ENCODE assay signal across 29 cellular contexts in genomic region chr6:19395316-19395715, GRCh38.
"Had no signal": no experiment of that assay in that cellular context is flagged by ENCODE, and none has a peak within 500 bp of the region (broad histone marks: within the 10 kb centered on the region; RNA-seq: fewer than 3 reads in every experiment).

No MANE protein-coding gene starts in this region.

- FAIRE-seq: urothelium cell line had no signal

- H3K4me1 Mint-ChIP-seq: stimulated activated effector memory CD8-positive, alpha-beta T cell treated with anti-CD3 and anti-CD28 coated beads, Interleukin-12 subunit alpha, Interleukin-12 subunit beta, amount 100 ng/mL, for 72 hours; stimulated activated memory B cell treated with anti-CD40 and anti-IgM and Interleukin-4, amounts not matched to agents 10 μg/mL and 1 μg/mL and 100 μg/mL, for 72 hours; stimulated activated naive B cell treated with anti-CD40 and anti-IgM and Interleukin-4, amounts not matched to agents 10 μg/mL and 1 μg/mL and 100 μg/mL, for 72 hours; stimulated activated naive CD8-positive, alpha-beta T cell treated with anti-CD3 and anti-CD28 coated beads, Interleukin-15, amount 100 ng/mL, for 72 hours had no signal

- H3K27me3 ChIP-seq: stomach, suprapubic skin, testis, thyroid gland, tibial artery, tibial nerve, transverse colon, upper lobe of left lung, upper lobe of right lung, uterus, vagina had no signal

- H3K27ac Mint-ChIP-seq: stimulated activated effector memory CD8-positive, alpha-beta T cell treated with anti-CD3 and anti-CD28 coated beads, Interleukin-12 subunit alpha, Interleukin-12 subunit beta, amount 100 ng/mL, for 72 hours; stimulated activated memory B cell treated with anti-CD40 and anti-IgM and Interleukin-4, amounts not matched to agents 10 μg/mL and 1 μg/mL and 100 μg/mL, for 72 hours; stimulated activated naive B cell treated with anti-CD40 and anti-IgM and Interleukin-4, amounts not matched to agents 10 μg/mL and 1 μg/mL and 100 μg/mL, for 72 hours; stimulated activated naive CD8-positive, alpha-beta T cell treated with anti-CD3 and anti-CD28 coated beads, Interleukin-15, amount 100 ng/mL, for 72 hours; stimulated activated naive CD8-positive, alpha-beta T cell treated with anti-CD3 and anti-CD28 coated beads, Interleukin-15, Interleukin-2, amounts not matched to agents 100 ng/mL and 50 ng/mL, for 24 hours; type B pancreatic cell had no signal

- H3K4me1 ChIP-seq: stomach, suprapubic skin, testis, tibial artery, transverse colon, upper lobe of left lung, upper lobe of right lung, vagina had no signal

- H3K27me3 Mint-ChIP-seq: stimulated activated memory B cell treated with anti-CD40 and anti-IgM and Interleukin-4, amounts not matched to agents 10 μg/mL and 1 μg/mL and 100 μg/mL, for 72 hours; stimulated activated naive B cell treated with anti-CD40 and anti-IgM and Interleukin-4, amounts not matched to agents 10 μg/mL and 1 μg/mL and 100 μg/mL, for 72 hours; stimulated activated naive CD8-positive, alpha-beta T cell treated with anti-CD3 and anti-CD28 coated beads, Interleukin-15, amount 100 ng/mL, for 72 hours; stimulated activated naive CD8-positive, alpha-beta T cell treated with anti-CD3 and anti-CD28 coated beads, Interleukin-15, Interleukin-2, amounts not matched to agents 100 ng/mL and 50 ng/mL, for 24 hours; type B pancreatic cell had no signal

- H3K27ac ChIP-seq: stomach, suprapubic skin, testis, thoracic aorta, thyroid gland, tibial artery, tibial nerve, transverse colon, upper lobe of left lung, upper lobe of right lung, uterus, vagina had no signal

- H3K36me3 ChIP-seq: stomach, suprapubic skin, thoracic aorta, thyroid gland, tibial artery, tibial nerve, transverse colon, upper lobe of left lung, upper lobe of right lung, uterus, vagina had no signal

- H3K4me3 ChIP-seq: stomach, suprapubic skin, testis, thoracic aorta, thyroid gland, tibial artery, tibial nerve, transverse colon, upper lobe of left lung, upper lobe of right lung, uterus, vagina had no signal

- H3K36me3 Mint-ChIP-seq: stimulated activated effector memory CD8-positive, alpha-beta T cell treated with anti-CD3 and anti-CD28 coated beads, Interleukin-12 subunit alpha, Interleukin-12 subunit beta, amount 100 ng/mL, for 72 hours; stimulated activated memory B cell treated with anti-CD40 and anti-IgM and Interleukin-4, amounts not matched to agents 10 μg/mL and 1 μg/mL and 100 μg/mL, for 72 hours; stimulated activated naive B cell treated with anti-CD40 and anti-IgM and Interleukin-4, amounts not matched to agents 10 μg/mL and 1 μg/mL and 100 μg/mL, for 72 hours; type B pancreatic cell had no signal

- ATAC-seq: stimulated activated effector memory CD8-positive, alpha-beta T cell treated with anti-CD3 and anti-CD28 coated beads, Interleukin-12 subunit alpha, Interleukin-12 subunit beta, amount 100 ng/mL, for 72 hours; stimulated activated memory B cell treated with anti-CD40 and anti-IgM and Interleukin-4, amounts not matched to agents 10 μg/mL and 1 μg/mL and 100 μg/mL, for 72 hours; stimulated activated naive B cell treated with anti-CD40 and anti-IgM and Interleukin-4, amounts not matched to agents 10 μg/mL and 1 μg/mL and 100 μg/mL, for 72 hours; stimulated activated naive CD8-positive, alpha-beta T cell treated with anti-CD3 and anti-CD28 coated beads, Interleukin-15, amount 100 ng/mL, for 72 hours; stimulated activated naive CD8-positive, alpha-beta T cell treated with anti-CD3 and anti-CD28 coated beads, Interleukin-15, Interleukin-2, amounts not matched to agents 100 U/mL and 50 U/mL, for 24 hours; upper lobe of right lung had no signal

- H3K9me3 ChIP-seq: stomach, suprapubic skin, testis, thoracic aorta, thyroid gland, tibial artery, tibial nerve, transverse colon, upper lobe of right lung, uterus, vagina had no signal

- DNase-seq: stimulated activated CD4-positive, alpha-beta T cell treated with anti-CD3 and anti-CD28 coated beads, Interleukin-2, amount 100 ng/mL, for 48 hours; stimulated activated CD4-positive, alpha-beta T cell treated with anti-CD3 and anti-CD28 coated beads, Interleukin-4, amount 100 ng/mL, for 1 hour; stimulated activated CD4-positive, alpha-beta T cell treated with anti-CD3 and anti-CD28 coated beads, Interleukin-4, amount 100 ng/mL, for 24 hours; stimulated activated CD4-positive, alpha-beta T cell treated with anti-CD3 and anti-CD28 coated beads, Interleukin-4, amount 100 ng/mL, for 4 hours; stimulated activated CD8-positive, alpha-beta memory T cell treated with anti-CD3 and anti-CD28 coated beads, Interleukin-4, amount 100 ng/mL, for 48 hours; stimulated activated naive B cell treated with anti-CD40 and anti-IgM and Interleukin-4, amounts not matched to agents 10 μg/mL and 1 μg/mL and 100 μg/mL, for 72 hours; stimulated activated naive CD4-positive, alpha-beta T cell; stimulated activated naive CD4-positive, alpha-beta T cell treated with Interleukin-2 at 50 U/mL for 16 hours; stimulated activated naive CD8-positive, alpha-beta T cell treated with anti-CD3 and anti-CD28 coated beads, Interleukin-15, amount 100 ng/mL, for 72 hours; stimulated activated naive CD8-positive, alpha-beta T cell treated with anti-CD3 and anti-CD28 coated beads, Interleukin-15, Interleukin-2, amounts not matched to agents 100 U/mL and 50 U/mL, for 24 hours; stomach; substantia nigra; testis; thyroid gland; tibial artery; transverse colon; trophoblast cell; upper lobe of left lung; upper lobe of right lung; uterus had no signal

- H3K4me3 Mint-ChIP-seq: stimulated activated effector memory CD8-positive, alpha-beta T cell treated with anti-CD3 and anti-CD28 coated beads, Interleukin-12 subunit alpha, Interleukin-12 subunit beta, amount 100 ng/mL, for 72 hours; stimulated activated memory B cell treated with anti-CD40 and anti-IgM and Interleukin-4, amounts not matched to agents 10 μg/mL and 1 μg/mL and 100 μg/mL, for 72 hours; stimulated activated naive B cell treated with anti-CD40 and anti-IgM and Interleukin-4, amounts not matched to agents 10 μg/mL and 1 μg/mL and 100 μg/mL, for 72 hours; stimulated activated naive CD8-positive, alpha-beta T cell treated with anti-CD3 and anti-CD28 coated beads, Interleukin-15, amount 100 ng/mL, for 72 hours; stimulated activated naive CD8-positive, alpha-beta T cell treated with anti-CD3 and anti-CD28 coated beads, Interleukin-15, Interleukin-2, amounts not matched to agents 100 ng/mL and 50 ng/mL, for 24 hours; type B pancreatic cell had no signal
